Comparison of ENCODE assay signal across 15 cellular contexts in the genomic region with DNA sequence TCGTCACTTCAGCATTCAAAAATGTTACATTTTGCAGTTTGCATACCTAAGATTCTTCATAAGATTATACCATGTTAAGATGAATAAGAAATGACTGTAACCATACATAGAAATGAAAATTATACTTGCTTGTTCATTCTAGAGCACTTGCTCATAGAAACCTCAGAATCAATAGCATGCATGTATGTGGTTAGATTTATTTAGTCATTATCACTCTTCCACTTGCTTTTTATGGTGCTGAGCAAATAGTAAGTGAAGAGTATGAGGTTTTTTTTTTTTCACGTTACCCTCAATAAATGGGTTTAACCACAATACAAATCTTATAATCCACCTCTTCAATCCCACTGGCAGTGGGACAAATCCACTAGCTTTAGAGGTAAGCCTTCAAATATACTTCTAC.
"Had no signal": no experiment of that assay in that cellular context is flagged by ENCODE, and none has a peak within 500 bp of the region (broad histone marks: within the 10 kb centered on the region; RNA-seq: fewer than 3 reads in every experiment).

No MANE protein-coding gene starts in this region.

- H3K27me3 ChIP-seq: dorsolateral prefrontal cortex, esophagus muscularis mucosa, heart left ventricle, neural progenitor cell had no signal

- ATAC-seq: heart left ventricle had no signal

- H3K36me3 ChIP-seq: esophagus muscularis mucosa, heart left ventricle, neural progenitor cell had no signal

- H3K9me3 ChIP-seq: esophagus muscularis mucosa, heart left ventricle had no signal

- H3K4me1 ChIP-seq: parathyroid adenoma had no signal

- H3K4me3 ChIP-seq: dorsolateral prefrontal cortex, esophagus muscularis mucosa, heart left ventricle, neural progenitor cell, skin epidermis had no signal

- H3K9ac ChIP-seq: neural progenitor cell, parathyroid adenoma had no signal

- H3K27ac ChIP-seq: dorsolateral prefrontal cortex, esophagus muscularis mucosa, neural progenitor cell, parathyroid adenoma, skin epidermis had no signal

- FAIRE-seq: bronchial epithelial cell, endometrium, TTC549 had no signal

- DNase-seq: activated CD4-positive, alpha-beta T cell treated with anti-CD3 and anti-CD28 coated beads, Interleukin-2, amount 50 U/mL, for 1 hour; activated CD4-positive, CD25-positive, alpha-beta regulatory T cell; activated naive CD4-positive, alpha-beta T cell treated with anti-CD3 and anti-CD28 coated beads, Interleukin-2, amount 50 U/mL, for 16 hours; amniotic stem cell; dorsolateral prefrontal cortex; foreskin fibroblast; heart left ventricle; T-helper 2 cell had no signal
